Comparison of ENCODE assay signal across 2 cellular contexts in the genomic region with DNA sequence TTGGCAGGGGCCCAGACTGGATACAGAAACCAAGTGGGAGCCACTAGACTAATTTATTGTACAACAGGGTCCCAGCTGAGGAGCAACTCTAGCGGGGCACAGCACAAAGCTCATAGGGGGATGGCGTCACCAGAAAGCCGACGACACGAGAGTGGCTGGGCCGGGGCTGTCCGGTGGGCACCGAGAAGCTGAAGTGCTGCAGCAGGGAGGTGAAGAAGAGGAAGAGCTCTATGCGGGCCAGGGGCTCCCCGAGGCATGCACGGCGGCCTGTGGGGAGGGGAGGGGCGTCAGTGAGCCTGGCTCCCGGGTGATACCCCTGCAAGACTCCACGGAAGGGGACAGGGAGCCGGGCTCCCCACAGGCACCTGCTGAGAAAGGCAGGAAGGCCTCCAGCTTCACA. TPM values are rescaled to one million over a fixed set of nuclear protein-coding genes. Genes with fewer than 3 reads are reported as not detected.
"Had no signal": no experiment of that assay in that cellular context is flagged by ENCODE, and none has a peak within 500 bp of the region (broad histone marks: within the 10 kb centered on the region; RNA-seq: fewer than 3 reads in every experiment).

No MANE protein-coding gene starts in this region.

RNA-seq across cellular contexts. Expression of gene CYP2D6, which starts 19.2 kb away (rescaled TPM):
- total RNA-seq: myocyte had no signal
- polyA plus RNA-seq: immature natural killer cell had no signal
